ENCODE assay signal across 8 cellular contexts in genomic region chr18:3262234-3263171, GRCh38. TPM values are rescaled to one million over a fixed set of nuclear protein-coding genes. Genes with fewer than 3 reads are reported as not detected.
A peak's percentile ranks its signal among the peaks of the same experiment; 100 is the strongest.
DNase-seq lines count a peak whose midpoint lies in the region; ATAC-seq, FAIRE-seq and TF ChIP-seq lines count a peak whose summit lies in the region.

No MANE protein-coding gene starts in this region.

- H2AFZ ChIP-seq in HepG2 (ENCODE audit: low read length), result no peak overlapping the region

- CTCF ChIA-PET in HepG2 (lab: Yijun Ruan, JAX; ENCODE audit: low intra/inter-chr PET ratio, low total read pairs), result no interaction called here

- 0% methylated on average over 15 of the region's 69 CpGs for WGBS in HepG2 (ENCODE audit: low lambda C conversion rate)
- 0 to 1% (median 0%) methylated on average over 24 to 69 of the region's 69 CpGs for WGBS in stomach, 5 donors

- H3K4me3 ChIP-seq in HepG2 (replicated peaks in 1 of 3; ENCODE audit: insufficient read depth in 1 of 3, low read depth in 2 of 3, low read length in 3 of 3) (peak overlapping the region; percentile 90 to 96 (median 94)), stomach (peak overlapping the region; percentile 89 to 98 (median 92))

- intact Hi-C loops in HepG2 (cut with micrococcal nuclease; ENCODE audit: unreplicated experiment), result loop anchor here (2.0 to 5.0 kb wide), 2 partner anchors 16 to 195 kb away; partner anchors contain the start of gene MYL12A
- intact Hi-C loops in stomach (cut with DNase I; ENCODE audit: low total_unique reads), result no loop called here

- DNase-seq in NCI-H1417 (lab: John Stamatoyannopoulos, UW), result peak in 2 of 3 experiments; percentile 42 to 47
- no peak for DNase-seq in NCI-H1417 treated with DMSO at 0.1 percent for 48 hours (lab: John Stamatoyannopoulos, UW)
- DNase-seq in SW480 (ENCODE audit: low spot score), result peak; percentile 69
- DNase-seq in central memory CD4-positive, alpha-beta T cell, result peak; percentile 47
- no peak for DNase-seq in HepG2 (ENCODE audit: low spot score)
- DNase-seq in stomach, result no peak
- no peak for DNase-seq in occipital lobe (lab: John Stamatoyannopoulos, UW)

- TF ChIP-seq POLR2A in HepG2 (IDR thresholded peaks at IDR 0.05; ENCODE audit: insufficient read depth in 1 of 2, low read depth in 2 of 2, low read length in 2 of 2) (no peak), stomach (IDR thresholded peaks at IDR 0.05) (no peak)

- H3K4me2 ChIP-seq in HepG2 (ENCODE audit: low read depth, low read length), result peak overlapping the region; percentile 91

- in situ Hi-C loops in HepG2 (cut with HindIII; ENCODE audit: extremely low pct_ligation_motif_present, low pct_unique_long_range_greater_than_20kb), result no loop called here

- H3K27ac ChIP-seq in HepG2 (ENCODE audit: extremely low read length, insufficient read depth, low read length) (peak overlapping the region; percentile 96), stomach (peak overlapping the region; percentile 96 to 99 (median 98))

- TF ChIP-seq CTCF in HepG2 (CRISPR knock-in tag; IDR thresholded peaks at IDR 0.05) (no peak), stomach (IDR thresholded peaks at IDR 0.05) (no peak)

- FAIRE-seq in HepG2 (lab: Jason Lieb, UNC), result no peak

- H3K79me2 ChIP-seq in HepG2 (ENCODE audit: insufficient read depth, low read length), result peaks cover 60% of the 10 kb centered on the region

- peak overlapping the region; percentile 99 for H3K9ac ChIP-seq in HepG2 (ENCODE audit: insufficient read depth, low read depth, low read length)

- H3K4me1 ChIP-seq in HepG2 (ENCODE audit: insufficient read depth, low read length), result peaks cover 63% of the 10 kb centered on the region
- peaks cover 53 to 70% (median 64%) of the 10 kb centered on the region in 4 donors for H3K4me1 ChIP-seq in stomach

- POLR2A ChIA-PET in HepG2 (lab: Yijun Ruan, JAX), result interaction anchor here (0.7 to 1.8 kb wide), 7 partner anchors 9 to 402 kb away, joined by 3 to 18 read pairs (median 5); partner anchors contain the start of gene MYL12A

- TF ChIP-seq RAD21 in HepG2 (CRISPR knock-in tag; IDR thresholded peaks at IDR 0.05), result no peak

- BruUV-seq in HepG2 (replicated peaks; lab: Mats Ljungman, UMichigan), result no TSS peak

- ATAC-seq in HG03060 (IDR thresholded peaks at IDR 0.05; ENCODE audit: low read depth, unreplicated experiment) (peak; percentile 4), HepG2 (peak; percentile 65)

- peaks cover 47% of the 10 kb centered on the region for H4K20me1 ChIP-seq in HepG2 (ENCODE audit: insufficient read depth, low read length)

- H3K36me3 ChIP-seq in HepG2 (replicated peaks in 1 of 2; ENCODE audit: control insufficient read depth in 1 of 2, insufficient read depth in 2 of 2, low read length in 2 of 2), result no peaks in the 10 kb centered on the region
- H3K36me3 ChIP-seq in stomach, result peaks cover 12 to 16% (median 13%) of the 10 kb centered on the region in 4 donors

- H3K27me3 ChIP-seq in HepG2 (ENCODE audit: control insufficient read depth in 1 of 2, insufficient read depth in 2 of 2, low read length in 2 of 2) (no peaks in the 10 kb centered on the region; a peak in 2 of 5 replicates), stomach (no peaks in the 10 kb centered on the region)

- no peaks in the 10 kb centered on the region for H3K9me3 ChIP-seq in HepG2 (ENCODE audit: low read length)
- H3K9me3 ChIP-seq in stomach, result no peaks in the 10 kb centered on the region

- TF ChIP-seq EP300 in HepG2 (IDR thresholded peaks at IDR 0.05; ENCODE audit: low read depth in 2 of 2, low read length in 2 of 2), result no peak
- TF ChIP-seq EP300 in HepG2 (CRISPR knock-in tag; IDR thresholded peaks at IDR 0.05; ENCODE audit: borderline replicate concordance), result no peak
- TF ChIP-seq EP300 in stomach (IDR thresholded peaks at IDR 0.05), result no peak

RNA-seq across cellular contexts. Expression of gene MYL12B, which starts 0.6 kb away (rescaled TPM):
- total RNA-seq in HepG2 (2016; rRNA removed; fragmentation: Illumina TruSeq; extraction: Trizol), result 340 and 475 TPM in 2 replicates
- total RNA-seq in HepG2 (2016; cell fraction: cytosol; rRNA removed; fragmentation: Illumina TruSeq; extraction: Trizol; ENCODE audit: low read depth), result 118 and 121 TPM in 2 replicates
- 344 and 488 TPM in 2 replicates for total RNA-seq in HepG2 (2016; cell fraction: insoluble cytoplasmic fraction; rRNA removed; fragmentation: Illumina TruSeq; extraction: Trizol)
- 130 and 135 TPM in 2 replicates for total RNA-seq in HepG2 (2016; cell fraction: membrane; rRNA removed; fragmentation: Illumina TruSeq; extraction: Trizol)
- total RNA-seq in HepG2 (2016; cell fraction: nucleus; rRNA removed; fragmentation: Illumina TruSeq; extraction: Trizol), result 113 and 117 TPM in 2 replicates
- polyA plus RNA-seq in HepG2 (2011; rRNA removed), result 238 and 265 TPM in 2 replicates
- polyA plus RNA-seq in HepG2 (2011; cell fraction: cytosol; rRNA removed), result 202 and 250 TPM in 2 replicates
- 45.6 and 55.4 TPM in 2 replicates for polyA plus RNA-seq in HepG2 (2011; cell fraction: nucleus; rRNA removed)
- 212 and 213 TPM in 2 replicates for polyA plus RNA-seq in HepG2 (2012)
- 96.0 and 108 TPM in 2 replicates for polyA plus RNA-seq in HepG2 (2016; cell fraction: cytosol; fragmentation: Illumina TruSeq; extraction: Trizol; ENCODE audit: low read depth)
- 470 and 496 TPM in 2 replicates for polyA plus RNA-seq in HepG2 (2016; cell fraction: insoluble cytoplasmic fraction; fragmentation: Illumina TruSeq; extraction: Trizol; ENCODE audit: low read depth)
- 102 and 106 TPM in 2 replicates for polyA plus RNA-seq in HepG2 (2016; cell fraction: membrane; fragmentation: Illumina TruSeq; extraction: Trizol; ENCODE audit: low read depth)
- 168 and 175 TPM in 2 replicates for polyA plus RNA-seq in HepG2 (2016; cell fraction: nucleus; fragmentation: Illumina TruSeq; extraction: Trizol; ENCODE audit: insufficient read depth, low read depth)
- polyA minus RNA-seq in HepG2 (2011; rRNA and poly(A)+ RNA removed; ENCODE audit: low replicate concordance), result 114 and 173 TPM in 2 replicates
- polyA minus RNA-seq in HepG2 (2011; cell fraction: cytosol; rRNA and poly(A)+ RNA removed), result 94.2 and 95.6 TPM in 2 replicates
- polyA minus RNA-seq in HepG2 (2011; cell fraction: nucleus; rRNA and poly(A)+ RNA removed), result 30.6 and 55.3 TPM in 2 replicates
- total RNA-seq in stomach, result 100 to 1,000 TPM in 4 of 5 donors, 10 to 100 TPM in 1; 89.2 to 329 (median 206) TPM
- 100 to 1,000 TPM; 439 to 738 (median 639) TPM for polyA plus RNA-seq in stomach
- total RNA-seq in occipital lobe, result 156 TPM

RNA-seq across cellular contexts. Expression of gene MYL12A, which starts 14.9 kb away (rescaled TPM):
- total RNA-seq in HepG2 (2016; rRNA removed; fragmentation: Illumina TruSeq; extraction: Trizol) (277 and 357 TPM in 2 replicates), stomach (100 to 1,000 TPM; 148 to 525 (median 249) TPM), occipital lobe (49.9 TPM)
- 95.1 and 97.4 TPM in 2 replicates for total RNA-seq in HepG2 (2016; cell fraction: cytosol; rRNA removed; fragmentation: Illumina TruSeq; extraction: Trizol; ENCODE audit: low read depth)
- 277 and 377 TPM in 2 replicates for total RNA-seq in HepG2 (2016; cell fraction: insoluble cytoplasmic fraction; rRNA removed; fragmentation: Illumina TruSeq; extraction: Trizol)
- total RNA-seq in HepG2 (2016; cell fraction: membrane; rRNA removed; fragmentation: Illumina TruSeq; extraction: Trizol), result 78.5 and 96.6 TPM in 2 replicates
- 143 and 145 TPM in 2 replicates for total RNA-seq in HepG2 (2016; cell fraction: nucleus; rRNA removed; fragmentation: Illumina TruSeq; extraction: Trizol)
- polyA plus RNA-seq in HepG2 (2011; rRNA removed) (243 and 261 TPM in 2 replicates), stomach (100 to 1,000 TPM; 239 to 630 (median 421) TPM)
- 156 and 261 TPM in 2 replicates for polyA plus RNA-seq in HepG2 (2011; cell fraction: cytosol; rRNA removed)
- 65.4 and 82.9 TPM in 2 replicates for polyA plus RNA-seq in HepG2 (2011; cell fraction: nucleus; rRNA removed)
- polyA plus RNA-seq in HepG2 (2012), result 263 and 319 TPM in 2 replicates
- 53.2 and 57.8 TPM in 2 replicates for polyA plus RNA-seq in HepG2 (2016; cell fraction: cytosol; fragmentation: Illumina TruSeq; extraction: Trizol; ENCODE audit: low read depth)
- 305 and 333 TPM in 2 replicates for polyA plus RNA-seq in HepG2 (2016; cell fraction: insoluble cytoplasmic fraction; fragmentation: Illumina TruSeq; extraction: Trizol; ENCODE audit: low read depth)
- 53.7 and 63.8 TPM in 2 replicates for polyA plus RNA-seq in HepG2 (2016; cell fraction: membrane; fragmentation: Illumina TruSeq; extraction: Trizol; ENCODE audit: low read depth)
- 156 and 160 TPM in 2 replicates for polyA plus RNA-seq in HepG2 (2016; cell fraction: nucleus; fragmentation: Illumina TruSeq; extraction: Trizol; ENCODE audit: insufficient read depth, low read depth)
- 91.9 and 99.7 TPM in 2 replicates for polyA minus RNA-seq in HepG2 (2011; rRNA and poly(A)+ RNA removed; ENCODE audit: low replicate concordance)
- 172 and 198 TPM in 2 replicates for polyA minus RNA-seq in HepG2 (2011; cell fraction: cytosol; rRNA and poly(A)+ RNA removed)
- 130 and 202 TPM in 2 replicates for polyA minus RNA-seq in HepG2 (2011; cell fraction: nucleus; rRNA and poly(A)+ RNA removed)

RNA-seq across cellular contexts. Expression of gene MYOM1, which starts 42.7 kb away (rescaled TPM):
- total RNA-seq in HepG2 (2016; rRNA removed; fragmentation: Illumina TruSeq; extraction: Trizol), result 0.46 and 1.0 TPM in 2 replicates
- 0.35 and 1.3 TPM in 2 replicates for total RNA-seq in HepG2 (2016; cell fraction: cytosol; rRNA removed; fragmentation: Illumina TruSeq; extraction: Trizol; ENCODE audit: low read depth)
- total RNA-seq in HepG2 (2016; cell fraction: insoluble cytoplasmic fraction; rRNA removed; fragmentation: Illumina TruSeq; extraction: Trizol), result 0.97 and 0.98 TPM in 2 replicates
- total RNA-seq in HepG2 (2016; cell fraction: membrane; rRNA removed; fragmentation: Illumina TruSeq; extraction: Trizol), result 0.49 and 0.76 TPM in 2 replicates
- total RNA-seq in HepG2 (2016; cell fraction: nucleus; rRNA removed; fragmentation: Illumina TruSeq; extraction: Trizol), result 0.47 and 1.3 TPM in 2 replicates
- 0.98 and 1.6 TPM in 2 replicates for polyA plus RNA-seq in HepG2 (2011; rRNA removed)
- 1.0 and 1.4 TPM in 2 replicates for polyA plus RNA-seq in HepG2 (2011; cell fraction: cytosol; rRNA removed)
- polyA plus RNA-seq in HepG2 (2011; cell fraction: nucleus; rRNA removed), result 3.6 and 4.1 TPM in 2 replicates
- polyA plus RNA-seq in HepG2 (2012), result 2.6 and 3.3 TPM in 2 replicates
- polyA plus RNA-seq in HepG2 (2016; cell fraction: cytosol; fragmentation: Illumina TruSeq; extraction: Trizol; ENCODE audit: low read depth), result 0.16 and 0.17 TPM in 2 replicates
- 0.60 and 0.63 TPM in 2 replicates for polyA plus RNA-seq in HepG2 (2016; cell fraction: insoluble cytoplasmic fraction; fragmentation: Illumina TruSeq; extraction: Trizol; ENCODE audit: low read depth)
- polyA plus RNA-seq in HepG2 (2016; cell fraction: membrane; fragmentation: Illumina TruSeq; extraction: Trizol; ENCODE audit: low read depth), result 0.25 and 0.37 TPM in 2 replicates
- 1.1 and 1.2 TPM in 2 replicates for polyA plus RNA-seq in HepG2 (2016; cell fraction: nucleus; fragmentation: Illumina TruSeq; extraction: Trizol; ENCODE audit: insufficient read depth, low read depth)
- 0.75 and 0.82 TPM in 2 replicates for polyA minus RNA-seq in HepG2 (2011; rRNA and poly(A)+ RNA removed; ENCODE audit: low replicate concordance)
- 0.89 and 0.97 TPM in 2 replicates for polyA minus RNA-seq in HepG2 (2011; cell fraction: cytosol; rRNA and poly(A)+ RNA removed)
- 2.8 and 4.2 TPM in 2 replicates for polyA minus RNA-seq in HepG2 (2011; cell fraction: nucleus; rRNA and poly(A)+ RNA removed)
- total RNA-seq in stomach, result 10 to 100 TPM in 3 of 5 donors, 1 to 10 TPM in 2; 2.9 to 37.9 (median 12.3) TPM
- 1 to 10 TPM; 1.2 to 2.9 (median 1.4) TPM for polyA plus RNA-seq in stomach
- total RNA-seq in occipital lobe, result 2.3 TPM

Comparison
In these comparisons a context has a peak if more than half of its experiments do, and no peak if none do; other contexts are left out.
1. DNase-seq: peak in NCI-H1417 (2 of 3), SW480 (single experiment) and central memory CD4-positive, alpha-beta T cell (single experiment); none in NCI-H1417 treated with DMSO at 0.1 percent for 48 hours (single experiment), HepG2 (single experiment), stomach (single experiment) and occipital lobe (single experiment).